In genomic region chr3:69451594-69451993, GRCh38 we compare ENCODE assay signal across 1 cellular context.
TF ChIP-seq lines count a peak whose summit lies in the region.

No MANE protein-coding gene starts in this region.

TF ChIP-seq in GM23338, 12 proteins besides CTCF, POLR2A, EP300 and RAD21 (continued from another document):
- TF ChIP-seq ZNF462 (CRISPR knock-in tag; IDR thresholded peaks at IDR 0.05) (no peak), JUNB (IDR thresholded peaks at IDR 0.05; ENCODE audit: unreplicated experiment) (no peak), ZNF114 (CRISPR knock-in tag; IDR thresholded peaks at IDR 0.05) (no peak), STAT1 (IDR thresholded peaks at IDR 0.05; ENCODE audit: unreplicated experiment) (no peak)
- TF ChIP-seq, protein P1, sequence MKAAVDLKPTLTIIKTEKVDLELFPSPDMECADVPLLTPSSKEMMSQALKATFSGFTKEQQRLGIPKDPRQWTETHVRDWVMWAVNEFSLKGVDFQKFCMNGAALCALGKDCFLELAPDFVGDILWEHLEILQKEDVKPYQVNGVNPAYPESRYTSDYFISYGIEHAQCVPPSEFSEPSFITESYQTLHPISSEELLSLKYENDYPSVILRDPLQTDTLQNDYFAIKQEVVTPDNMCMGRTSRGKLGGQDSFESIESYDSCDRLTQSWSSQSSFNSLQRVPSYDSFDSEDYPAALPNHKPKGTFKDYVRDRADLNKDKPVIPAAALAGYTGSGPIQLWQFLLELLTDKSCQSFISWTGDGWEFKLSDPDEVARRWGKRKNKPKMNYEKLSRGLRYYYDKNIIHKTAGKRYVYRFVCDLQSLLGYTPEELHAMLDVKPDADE (IDR thresholded peaks at IDR 0.05): no peak
